1 cellular context compared by ENCODE assay signal in the genomic region with DNA sequence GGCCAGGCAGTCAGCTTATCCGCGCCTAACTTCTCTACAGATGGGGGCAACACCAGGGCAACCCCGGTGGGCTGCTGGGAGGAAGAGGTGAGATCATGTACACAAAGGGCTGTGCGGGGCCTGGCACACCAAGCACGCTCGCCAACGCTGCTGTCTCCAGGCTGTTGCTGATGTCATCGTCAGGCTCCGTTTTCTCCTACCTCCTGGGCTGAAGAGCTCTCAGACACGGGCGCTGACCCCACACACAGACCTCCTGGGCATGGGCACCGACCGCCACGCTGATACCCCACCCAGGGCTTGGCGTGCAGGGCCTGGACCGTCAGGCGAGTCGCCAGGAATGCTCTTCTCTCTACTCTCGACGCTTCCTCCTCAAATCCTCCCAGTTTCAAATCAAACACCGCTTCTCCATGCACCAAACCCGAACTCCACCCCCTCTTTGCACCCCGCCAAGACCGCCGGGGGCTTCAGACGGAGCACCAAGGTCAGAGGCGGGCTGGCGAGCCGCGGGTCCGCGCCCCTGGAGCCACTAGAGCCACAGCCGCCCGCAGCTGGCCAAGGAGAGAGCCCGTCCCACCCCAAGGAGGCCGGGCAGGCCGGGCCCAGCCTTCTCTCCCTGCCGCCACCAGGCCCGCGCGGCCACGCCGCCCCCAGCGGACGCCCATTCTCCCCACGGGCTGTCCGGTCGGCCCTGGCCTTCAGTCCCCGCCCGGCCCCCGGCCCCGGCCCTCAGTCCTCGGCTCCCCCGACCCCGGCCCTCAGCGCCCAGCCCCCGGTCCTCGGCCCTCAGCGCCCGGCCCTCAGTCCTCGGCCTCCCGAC.
TF ChIP-seq lines count a peak whose summit lies in the region.

No MANE protein-coding gene starts in this region.

TF ChIP-seq in endothelial cell of umbilical vein, 7 proteins besides CTCF, POLR2A, EP300 and RAD21:
- TF ChIP-seq, protein P1, sequence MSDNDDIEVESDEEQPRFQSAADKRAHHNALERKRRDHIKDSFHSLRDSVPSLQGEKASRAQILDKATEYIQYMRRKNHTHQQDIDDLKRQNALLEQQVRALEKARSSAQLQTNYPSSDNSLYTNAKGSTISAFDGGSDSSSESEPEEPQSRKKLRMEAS (IDR thresholded peaks at IDR 0.05; ENCODE audit: insufficient read depth, insufficient read length) = no peak
- TF ChIP-seq POLR2AphosphoS5 (IDR thresholded peaks at IDR 0.05; ENCODE audit: insufficient read depth, low read depth, low read length) = no peak
- TF ChIP-seq JUN (IDR thresholded peaks at IDR 0.05; ENCODE audit: borderline replicate concordance, insufficient read depth, insufficient read length, low read depth) = no peak
- TF ChIP-seq EZH2 (IDR thresholded peaks at IDR 0.05; ENCODE audit: borderline replicate concordance, low read depth, low read length, severe bottlenecking) = no peak
- no peak for TF ChIP-seq FOS (IDR thresholded peaks at IDR 0.05; ENCODE audit: borderline replicate concordance, insufficient read depth, low read length)
- no peak for TF ChIP-seq GATA2 (IDR thresholded peaks at IDR 0.05; ENCODE audit: insufficient read depth, insufficient read length, low read depth, low read length)
- TF ChIP-seq MYC (IDR thresholded peaks at IDR 0.05; ENCODE audit: low read depth, low read length) = no peak
TF ChIP-seq in endothelial cell of umbilical vein: peak in this region for 0.
